8 cellular contexts compared by ENCODE assay signal in the genomic region with DNA sequence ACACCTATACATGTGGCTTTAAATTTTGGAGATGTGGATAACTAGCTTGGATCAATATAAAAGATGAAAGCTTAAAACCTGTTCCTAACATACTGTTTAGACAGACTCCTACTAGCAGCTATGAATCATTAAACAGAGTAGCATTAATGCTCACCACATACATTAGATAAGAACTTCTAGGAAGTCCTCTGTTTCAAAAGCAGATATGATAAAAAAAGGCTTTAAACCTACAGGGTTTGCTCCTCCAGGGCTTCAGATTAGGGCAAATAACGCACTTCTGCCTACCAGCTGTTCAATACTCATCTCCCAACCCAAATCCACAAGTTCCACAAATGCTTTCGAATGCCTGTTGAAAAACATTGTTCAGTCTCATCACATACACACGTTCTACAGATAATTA.
DNase-seq lines count a peak whose midpoint lies in the region; ATAC-seq and TF ChIP-seq lines count a peak whose summit lies in the region.

No MANE protein-coding gene starts in this region.

- H3K4me1 ChIP-seq in iPS DF 6.9 (ENCODE audit: control insufficient read depth, insufficient read depth, low read length): no peaks in the 10 kb centered on the region

- no peak for ATAC-seq in stimulated activated memory B cell treated with anti-CD40 and anti-IgM and Interleukin-4, amounts not matched to agents 10 μg/mL and 1 μg/mL and 100 μg/mL, for 72 hours
- no peak for ATAC-seq in HG03571 (IDR thresholded peaks at IDR 0.05; ENCODE audit: unreplicated experiment)

- H3K27me3 ChIP-seq in WERI-Rb-1 (ENCODE audit: insufficient read depth, low read depth, severe bottlenecking) (no peaks in the 10 kb centered on the region), iPS DF 6.9 (ENCODE audit: control insufficient read depth, insufficient read depth, low read length) (no peaks in the 10 kb centered on the region)

- peak overlapping the region; percentile 78 for H3K27ac Mint-ChIP-seq in activated T-cell treated with anti-CD3 and anti-CD28 coated beads, Interleukin-2, amount 50 U/mL, for 24 hours
- H3K27ac Mint-ChIP-seq in stimulated activated memory B cell treated with anti-CD40 and anti-IgM and Interleukin-4, amounts not matched to agents 10 μg/mL and 1 μg/mL and 100 μg/mL, for 72 hours: peak overlapping the region; percentile 97

- no peak for DNase-seq in activated T-cell treated with anti-CD3 and anti-CD28 coated beads, Interleukin-2, amount 50 U/mL, for 24 hours
- no peak for DNase-seq in activated T-cell treated with anti-CD3 and anti-CD28 coated beads, Interleukin-2, amount 50 U/mL, for 48 hours
- no peak for DNase-seq in WERI-Rb-1
- DNase-seq in iPS DF 6.9 (ENCODE audit: low read depth, low spot score): no peak
- DNase-seq in middle frontal gyrus (ENCODE audit: extremely low spot score, low spot score): no peak
- no peak for DNase-seq in putamen (ENCODE audit: low spot score)

- H3K4me3 ChIP-seq in WERI-Rb-1 (ENCODE audit: low read depth, low read length) (peak overlapping the region; percentile 67), iPS DF 6.9 (ENCODE audit: low read length) (peak overlapping the region; percentile 94; the same call in 1 of the 2 replicates)

- no peak for TF ChIP-seq CTCF in WERI-Rb-1 (IDR thresholded peaks at IDR 0.05; ENCODE audit: low read depth, low read length)

- peaks cover 11% of the 10 kb centered on the region for H3K4me1 Mint-ChIP-seq in activated T-cell treated with anti-CD3 and anti-CD28 coated beads, Interleukin-2, amount 50 U/mL, for 24 hours (ENCODE audit: low read depth)
- peaks cover 26% of the 10 kb centered on the region for H3K4me1 Mint-ChIP-seq in stimulated activated memory B cell treated with anti-CD40 and anti-IgM and Interleukin-4, amounts not matched to agents 10 μg/mL and 1 μg/mL and 100 μg/mL, for 72 hours

- peaks cover 8% of the 10 kb centered on the region for H3K36me3 Mint-ChIP-seq in activated T-cell treated with anti-CD3 and anti-CD28 coated beads, Interleukin-2, amount 50 U/mL, for 24 hours (ENCODE audit: low read depth)
- no peaks in the 10 kb centered on the region for H3K36me3 Mint-ChIP-seq in stimulated activated memory B cell treated with anti-CD40 and anti-IgM and Interleukin-4, amounts not matched to agents 10 μg/mL and 1 μg/mL and 100 μg/mL, for 72 hours

- peaks cover 3% of the 10 kb centered on the region; the same call in 1 of the 2 replicates for H3K36me3 ChIP-seq in WERI-Rb-1
- no peaks in the 10 kb centered on the region for H3K36me3 ChIP-seq in iPS DF 6.9 (ENCODE audit: control insufficient read depth, insufficient read depth, low read length)

- H3K9me3 Mint-ChIP-seq in activated T-cell treated with anti-CD3 and anti-CD28 coated beads, Interleukin-2, amount 50 U/mL, for 24 hours: no peaks in the 10 kb centered on the region
- no peaks in the 10 kb centered on the region for H3K9me3 Mint-ChIP-seq in stimulated activated memory B cell treated with anti-CD40 and anti-IgM and Interleukin-4, amounts not matched to agents 10 μg/mL and 1 μg/mL and 100 μg/mL, for 72 hours

- H3K27ac ChIP-seq in WERI-Rb-1 (no peak overlapping the region), iPS DF 6.9 (ENCODE audit: low read length) (no peak overlapping the region)

- H3K9me3 ChIP-seq in WERI-Rb-1 (ENCODE audit: severe bottlenecking) (no peaks in the 10 kb centered on the region), iPS DF 6.9 (ENCODE audit: control insufficient read depth, insufficient read depth, low read length) (no peaks in the 10 kb centered on the region)

- WGBS in iPS DF 6.9 (ENCODE audit: insufficient coverage, insufficient read length): no CpG with 5 or more reads among the region's 3 CpGs

- H3K27me3 Mint-ChIP-seq in activated T-cell treated with anti-CD3 and anti-CD28 coated beads, Interleukin-2, amount 50 U/mL, for 24 hours: no peaks in the 10 kb centered on the region
- no peaks in the 10 kb centered on the region for H3K27me3 Mint-ChIP-seq in stimulated activated memory B cell treated with anti-CD40 and anti-IgM and Interleukin-4, amounts not matched to agents 10 μg/mL and 1 μg/mL and 100 μg/mL, for 72 hours

- no peak overlapping the region for H3K4me3 Mint-ChIP-seq in activated T-cell treated with anti-CD3 and anti-CD28 coated beads, Interleukin-2, amount 50 U/mL, for 24 hours
- H3K4me3 Mint-ChIP-seq in stimulated activated memory B cell treated with anti-CD40 and anti-IgM and Interleukin-4, amounts not matched to agents 10 μg/mL and 1 μg/mL and 100 μg/mL, for 72 hours: peak overlapping the region; percentile 83
